ENCODE assay signal across 8 cellular contexts in the genomic region with DNA sequence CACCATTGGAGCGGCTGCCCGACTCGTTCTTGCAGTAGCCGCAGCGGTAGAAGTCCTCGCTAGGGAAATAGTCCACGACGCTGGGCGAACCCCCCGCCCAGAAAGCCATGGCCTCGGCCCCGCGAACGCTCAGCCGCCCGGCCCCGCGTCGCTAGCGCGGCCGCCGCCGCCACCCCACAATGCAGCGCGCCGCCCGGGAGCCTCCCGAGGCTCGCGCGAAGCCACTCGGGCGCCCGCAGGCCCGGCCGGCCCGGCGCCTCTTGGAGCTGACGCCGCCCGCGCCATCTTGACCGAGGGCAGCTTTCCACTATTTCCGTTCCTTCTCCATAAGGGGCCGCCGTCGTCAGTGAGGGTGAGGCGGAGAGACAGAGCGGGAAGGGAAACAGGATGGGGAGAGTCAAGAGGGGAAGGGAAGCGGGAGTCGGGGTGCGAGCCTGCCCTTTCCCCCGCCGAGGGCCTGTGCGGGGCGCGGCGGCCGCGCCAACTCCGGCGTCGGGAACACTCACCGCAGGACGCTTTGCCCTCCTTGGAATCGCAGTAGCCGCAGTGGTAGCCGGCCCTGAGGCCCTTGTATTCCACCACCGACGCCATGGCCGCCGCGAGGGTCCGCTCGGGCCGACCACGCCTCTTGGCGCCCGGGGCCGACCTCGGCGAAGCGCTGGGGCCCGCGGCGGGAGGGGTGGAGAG. TPM values are rescaled to one million over a fixed set of nuclear protein-coding genes. Genes with fewer than 3 reads are reported as not detected.
DNase-seq lines count a peak whose midpoint lies in the region; ATAC-seq, FAIRE-seq and TF ChIP-seq lines count a peak whose summit lies in the region.

A gene (minus strand): TSS at position 191 of the 687 bp plus-strand sequence. CDS start 82 bp downstream, at position 109.

- peak within 1 kb of the TSS; percentile 88 to 95 for H3K4me3 Mint-ChIP-seq in activated T-cell treated with anti-CD3 and anti-CD28 coated beads, Interleukin-2, amount 50 U/mL, for 72 hours

- H3K36me3 Mint-ChIP-seq in activated T-cell treated with anti-CD3 and anti-CD28 coated beads, Interleukin-2, amount 50 U/mL, for 72 hours (ENCODE audit: insufficient read depth in 2 of 2), result peaks cover 2 to 6% of the 10 kb centered on the region in 2 donors

- H3K27me3 ChIP-seq in esophagus muscularis mucosa (no peaks in the 10 kb centered on the region), muscle layer of duodenum (ENCODE audit: low read depth, low read length) (no peaks in the 10 kb centered on the region)

- H3K9me3 ChIP-seq in esophagus muscularis mucosa (no peaks in the 10 kb centered on the region), muscle layer of duodenum (ENCODE audit: control insufficient read depth in 1 of 2, low read length in 2 of 2) (no peaks in the 10 kb centered on the region)

- no peaks in the 10 kb centered on the region for H3K27me3 Mint-ChIP-seq in activated T-cell treated with anti-CD3 and anti-CD28 coated beads, Interleukin-2, amount 50 U/mL, for 72 hours (ENCODE audit: low read depth)

- peak within 1 kb of the TSS; percentile 99 for H3K27ac Mint-ChIP-seq in activated T-cell treated with anti-CD3 and anti-CD28 coated beads, Interleukin-2, amount 50 U/mL, for 72 hours

- intact Hi-C loops in esophagus muscularis mucosa (cut with DNase I), result loop anchor here (5.0 kb wide), 2 partner anchors 44 to 124 kb away; no protein-coding TSS in a partner anchor

- H3K36me3 ChIP-seq in esophagus muscularis mucosa, result peaks cover 0 to 11% (median 4%) of the 10 kb centered on the region in 4 donors
- peaks cover 0 to 2% of the 10 kb centered on the region in 2 donors for H3K36me3 ChIP-seq in muscle layer of duodenum (ENCODE audit: control insufficient read depth in 1 of 2, insufficient read depth in 2 of 2, low read length in 2 of 2)

- peak in 2 of 3 experiments; percentile 8 to 30 for TF ChIP-seq CTCF in esophagus muscularis mucosa (IDR thresholded peaks at IDR 0.05)

- no peak for FAIRE-seq in RCC 7860 (lab: Jason Lieb, UNC)

- H3K9me3 Mint-ChIP-seq in activated T-cell treated with anti-CD3 and anti-CD28 coated beads, Interleukin-2, amount 50 U/mL, for 72 hours, result no peaks in the 10 kb centered on the region

- H3K4me1 Mint-ChIP-seq in activated T-cell treated with anti-CD3 and anti-CD28 coated beads, Interleukin-2, amount 50 U/mL, for 72 hours (ENCODE audit: low read depth), result peaks cover 23% of the 10 kb centered on the region

- DNase-seq in DMS53 (lab: John Stamatoyannopoulos, UW) (peak; percentile 97), RCC 7860 (ENCODE audit: low spot score) (peak; percentile 77), esophagus muscularis mucosa (ENCODE audit: extremely low spot score) (peak; percentile 96)
- DNase-seq in Jurkat, Clone E6-1 (ENCODE audit: low read depth, low spot score), result peak; percentile 71
- peak; percentile 85 to 88 for DNase-seq in activated T-cell treated with anti-CD3 and anti-CD28 coated beads, Interleukin-2, amount 50 U/mL, for 72 hours
- DNase-seq in stimulated activated CD8-positive, alpha-beta memory T cell treated with anti-CD3 and anti-CD28 coated beads, Interleukin-7, amount 100 ng/mL, for 24 hours (ENCODE audit: low read depth), result peak; percentile 60

- TF ChIP-seq POLR2A in esophagus muscularis mucosa (IDR thresholded peaks at IDR 0.05; ENCODE audit: low read depth), result peak; percentile 20

- ATAC-seq in GM21619 (IDR thresholded peaks at IDR 0.05; ENCODE audit: unreplicated experiment), result peak; percentile 82
- ATAC-seq in activated T-cell treated with anti-CD3 and anti-CD28 coated beads, Interleukin-2, amount 50 U/mL, for 72 hours (replicated peaks in 1 of 2), result peak; percentile 94 to 96

- H3K27ac ChIP-seq in esophagus muscularis mucosa (replicated peaks in 1 of 4), result peak within 1 kb of the TSS; percentile 99 to 100 (median 100)
- peak within 1 kb of the TSS; percentile 91 for H3K27ac ChIP-seq in muscle layer of duodenum (ENCODE audit: low read length)

- TF ChIP-seq EP300 in esophagus muscularis mucosa (IDR thresholded peaks at IDR 0.05), result no peak

- H3K4me1 ChIP-seq in esophagus muscularis mucosa (peaks cover 15 to 42% (median 31%) of the 10 kb centered on the region in 4 donors), muscle layer of duodenum (ENCODE audit: control insufficient read depth in 1 of 2, insufficient read depth in 2 of 2, low read length in 2 of 2) (peaks cover 0 to 16% of the 10 kb centered on the region in 2 donors)

- WGBS in esophagus muscularis mucosa, result 0% methylated on average over 17 of the region's 87 CpGs

- peak within 1 kb of the TSS; percentile 87 for H3K4me3 ChIP-seq in Jurkat, Clone E6-1 (ENCODE audit: low read length)
- H3K4me3 ChIP-seq in esophagus muscularis mucosa, result peak within 1 kb of the TSS; percentile 96 to 100 (median 99)
- peak within 1 kb of the TSS; percentile 90 to 93 for H3K4me3 ChIP-seq in muscle layer of duodenum (ENCODE audit: low read depth in 1 of 2, low read length in 2 of 2)

RNA-seq across cellular contexts. Expression of the gene that starts here (rescaled TPM):
- polyA plus RNA-seq in Jurkat, Clone E6-1 (2012; ENCODE audit: insufficient read depth, insufficient read length), result 22.0 TPM
- total RNA-seq in activated T-cell treated with anti-CD3 and anti-CD28 coated beads, Interleukin-2, amount 50 U/mL, for 72 hours, result 10 to 100 TPM; 25.5 to 26.6 TPM
- 10 to 100 TPM; 27.8 to 29.5 (median 28.4) TPM for total RNA-seq in esophagus muscularis mucosa

Comparison
In these comparisons a context has a peak if more than half of its experiments do, and no peak if none do; other contexts are left out.
1. Peak in every context shown above with its lines: DNase-seq, ATAC-seq, H3K4me3 ChIP-seq and H3K27ac ChIP-seq.